Comparison of ENCODE assay signal across 16 cellular contexts in genomic region chr1:91622586-91622985, GRCh38.
DNase-seq lines count a peak whose midpoint lies in the region; ATAC-seq and TF ChIP-seq lines count a peak whose summit lies in the region.
"Had no signal": no experiment of that assay in that cellular context is flagged by ENCODE, and none has a peak within 500 bp of the region (broad histone marks: within the 10 kb centered on the region; RNA-seq: fewer than 3 reads in every experiment).

No MANE protein-coding gene starts in this region.

- CTCF ChIA-PET in mammary epithelial cell (lab: Charles Lee; ENCODE audit: low non-redundant PET), result no interaction called here

- H3K36me3 ChIP-seq in breast epithelium (no peaks in the 10 kb centered on the region), mammary epithelial cell (ENCODE audit: insufficient read depth, low read length) (no peaks in the 10 kb centered on the region), right atrium auricular region (no peaks in the 10 kb centered on the region), psoas muscle (ENCODE audit: insufficient read depth in 1 of 2, low read depth in 1 of 2) (no peaks in the 10 kb centered on the region)

- no peaks in the 10 kb centered on the region for H3K79me2 ChIP-seq in mammary epithelial cell (ENCODE audit: insufficient read depth, low read length)

- no peak overlapping the region for H3K9ac ChIP-seq in mammary epithelial cell (ENCODE audit: insufficient read depth, low read length)
- H3K9ac ChIP-seq: SK-N-SH had no signal

- no peaks in the 10 kb centered on the region for H3K27me3 ChIP-seq in breast epithelium
- no peaks in the 10 kb centered on the region for H3K27me3 ChIP-seq in mammary epithelial cell (ENCODE audit: insufficient read depth, low read length)
- no peaks in the 10 kb centered on the region for H3K27me3 ChIP-seq in right atrium auricular region
- H3K27me3 ChIP-seq in psoas muscle (ENCODE audit: insufficient read depth in 3 of 3, low read length in 2 of 3), result no peaks in the 10 kb centered on the region

- TF ChIP-seq CTCF in breast epithelium (IDR thresholded peaks at IDR 0.05) (no peak), mammary epithelial cell (conservative IDR thresholded peaks at IDR 0.05 in 1 of 2, IDR thresholded peaks at IDR 0.05 in 1 of 2; ENCODE audit: extremely low read depth in 1 of 2, insufficient read depth in 1 of 2, low read depth in 1 of 2, low read length in 2 of 2) (no peak), right atrium auricular region (IDR thresholded peaks at IDR 0.05) (no peak), psoas muscle (IDR thresholded peaks at IDR 0.05) (no peak)

- no peak overlapping the region for H2AFZ ChIP-seq in mammary epithelial cell (ENCODE audit: low read depth, low read length)

- DNase-seq in breast epithelium (ENCODE audit: low spot score in 2 of 2), result peak in 1 of 2 donors; percentile 87
- no peak for DNase-seq in mammary epithelial cell
- peak; percentile 68 for DNase-seq in right atrium auricular region (ENCODE audit: low spot score)
- DNase-seq in psoas muscle, result peak; percentile 64 to 82
- no peak for DNase-seq in iPS-NIHi11 (ENCODE audit: low spot score)
- DNase-seq in stimulated activated CD4-positive, alpha-beta T cell treated with anti-CD3 and anti-CD28 coated beads, Interleukin-4, amount 100 ng/mL, for 4 hours, result no peak
- DNase-seq in NCI-H187 treated with DMSO at 0.1 percent for 48 hours (lab: John Stamatoyannopoulos, UW), result no peak
- DNase-seq: 8988T; activated gamma-delta T cell treated with Interleukin-2 at 50 U/mL for 16 hours; CD4-positive, alpha-beta T cell; cerebellar nuclear complex; EL; NCI-H2171; SK-N-SH; stimulated activated CD4-positive, alpha-beta T cell treated with anti-CD3 and anti-CD28 coated beads, Interleukin-1b, Interleukin-23, amount 100 ng/mL, for 48 hours had no signal

- H3K4me3 ChIP-seq in breast epithelium, result no peak overlapping the region
- H3K4me3 ChIP-seq in mammary epithelial cell (replicated peaks in 1 of 3; ENCODE audit: insufficient read depth in 1 of 3, low read depth in 2 of 3, low read length in 3 of 3), result no peak overlapping the region
- H3K4me3 ChIP-seq in right atrium auricular region, result no peak overlapping the region
- H3K4me3 ChIP-seq in psoas muscle, result no peak overlapping the region

- H3K27ac ChIP-seq in breast epithelium, result peak overlapping the region; percentile 23 to 50
- no peak overlapping the region for H3K27ac ChIP-seq in mammary epithelial cell (ENCODE audit: insufficient read depth, low read depth, low read length)
- H3K27ac ChIP-seq in right atrium auricular region, result no peak overlapping the region
- no peak overlapping the region for H3K27ac ChIP-seq in psoas muscle

- no peak overlapping the region for H3K4me2 ChIP-seq in mammary epithelial cell (ENCODE audit: insufficient read depth, low read depth, low read length)
- H3K4me2 ChIP-seq: SK-N-SH had no signal

- dilution Hi-C loops in mammary epithelial cell (cut with HindIII; ENCODE audit: low sequenced_read_pairs), result no loop called here

- BruUV-seq in mammary epithelial cell (replicated peaks; lab: Mats Ljungman, UMichigan), result no TSS peak

- H4K20me1 ChIP-seq in mammary epithelial cell (ENCODE audit: insufficient read depth, low read length), result no peaks in the 10 kb centered on the region

- peak in 3 of 4 donors; percentile 79 to 90 (median 87) for ATAC-seq in psoas muscle
- ATAC-seq in HG02588 (IDR thresholded peaks at IDR 0.05; ENCODE audit: unreplicated experiment), result no peak

- 10% methylated on average over 3 of the region's 3 CpGs for WGBS in mammary epithelial cell (ENCODE audit: low coverage, missing lambda C conversion rate)
- WGBS in psoas muscle, 3 donors, result 15 to 29% (median 20%) methylated on average over 3 of the region's 3 CpGs

- intact Hi-C loops in breast epithelium (cut with DNase I; ENCODE audit: low total_unique reads), result no loop called here
- intact Hi-C loops in mammary epithelial cell (cut with micrococcal nuclease), result no loop called here
- intact Hi-C loops in psoas muscle (cut with DNase I), result no loop called here

- no peaks in the 10 kb centered on the region for H3K4me1 ChIP-seq in breast epithelium
- H3K4me1 ChIP-seq in mammary epithelial cell (ENCODE audit: insufficient read depth, low read length), result no peaks in the 10 kb centered on the region
- H3K4me1 ChIP-seq in right atrium auricular region, result peaks cover 0 to 13% of the 10 kb centered on the region in 2 donors
- peaks cover 21% of the 10 kb centered on the region for H3K4me1 ChIP-seq in psoas muscle

- H3K9me3 ChIP-seq in breast epithelium, result no peaks in the 10 kb centered on the region
- H3K9me3 ChIP-seq in mammary epithelial cell (replicated peaks; ENCODE audit: insufficient read depth, low read length), result no peaks in the 10 kb centered on the region
- H3K9me3 ChIP-seq in right atrium auricular region, result no peaks in the 10 kb centered on the region
- no peaks in the 10 kb centered on the region for H3K9me3 ChIP-seq in psoas muscle
- H3K9me3 ChIP-seq: SK-N-SH had no signal

- TF ChIP-seq POLR2A in breast epithelium (IDR thresholded peaks at IDR 0.05), result no peak

- in situ Hi-C loops in mammary epithelial cell (cut with MboI; ENCODE audit: low sequenced_read_pairs in 2 of 2), result no loop called here

Comparison
In these comparisons a context has a peak if more than half of its experiments do, and no peak if none do; other contexts are left out.
1. H3K27ac ChIP-seq: peak in breast epithelium (2 of 2); none in mammary epithelial cell (single experiment), right atrium auricular region (0 of 2) and psoas muscle (single experiment).
2. DNase-seq: peak in right atrium auricular region (single experiment) and psoas muscle (2 of 2); none in mammary epithelial cell (single experiment), iPS-NIHi11 (single experiment), stimulated activated CD4-positive, alpha-beta T cell treated with anti-CD3 and anti-CD28 coated beads, Interleukin-4, amount 100 ng/mL, for 4 hours (0 of 2) and NCI-H187 treated with DMSO at 0.1 percent for 48 hours (single experiment).